In the genomic region with DNA sequence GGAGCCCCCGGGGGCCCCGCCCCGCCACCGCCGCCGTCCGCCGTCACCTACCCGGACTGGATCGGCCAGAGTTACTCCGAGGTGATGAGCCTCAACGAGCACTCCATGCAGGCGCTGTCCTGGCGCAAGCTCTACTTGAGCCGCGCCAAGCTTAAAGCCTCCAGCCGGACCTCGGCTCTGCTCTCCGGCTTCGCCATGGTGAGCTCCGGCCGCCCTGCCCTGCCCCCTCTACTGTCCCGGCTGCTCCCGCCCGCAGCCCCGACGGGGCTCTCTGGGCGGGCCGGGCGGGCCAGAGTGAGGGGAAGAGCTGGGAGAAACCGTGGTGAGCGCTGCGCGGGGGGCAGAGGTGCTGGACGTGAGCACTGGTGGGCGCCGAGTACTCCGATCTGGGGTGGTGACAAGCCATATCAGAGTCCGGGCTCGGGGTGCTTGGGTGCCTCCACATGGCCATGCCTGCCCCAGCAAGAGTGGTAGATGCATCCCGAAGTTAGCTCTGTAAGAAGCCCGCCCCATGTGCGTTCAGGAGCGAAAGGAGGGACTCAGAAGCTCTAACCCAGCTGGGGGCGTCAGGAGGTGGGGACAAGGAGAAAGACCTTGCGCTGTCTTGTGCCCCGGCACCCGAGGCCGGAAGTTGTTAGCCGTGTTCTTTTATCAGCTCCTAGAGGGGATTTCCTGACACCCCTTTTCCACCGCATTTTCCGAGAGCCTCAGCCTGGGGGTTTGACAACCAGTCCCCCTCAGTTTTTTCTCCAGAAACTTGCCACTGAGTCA, we compare ENCODE assay signal across 1 cellular context.
TF ChIP-seq lines count a peak whose summit lies in the region.

No MANE protein-coding gene starts in this region.

TF ChIP-seq in K562, 482 proteins besides CTCF, POLR2A, EP300 and RAD21 (continued from another document and continues in another):
- 0 out of 2 replicates have a peak, but pooled peaks have one; percentile 47 for TF ChIP-seq ZC3H4 (CRISPR knock-in tag; IDR thresholded peaks at IDR 0.05; ENCODE audit: borderline replicate concordance)
- TF ChIP-seq, protein P1, sequence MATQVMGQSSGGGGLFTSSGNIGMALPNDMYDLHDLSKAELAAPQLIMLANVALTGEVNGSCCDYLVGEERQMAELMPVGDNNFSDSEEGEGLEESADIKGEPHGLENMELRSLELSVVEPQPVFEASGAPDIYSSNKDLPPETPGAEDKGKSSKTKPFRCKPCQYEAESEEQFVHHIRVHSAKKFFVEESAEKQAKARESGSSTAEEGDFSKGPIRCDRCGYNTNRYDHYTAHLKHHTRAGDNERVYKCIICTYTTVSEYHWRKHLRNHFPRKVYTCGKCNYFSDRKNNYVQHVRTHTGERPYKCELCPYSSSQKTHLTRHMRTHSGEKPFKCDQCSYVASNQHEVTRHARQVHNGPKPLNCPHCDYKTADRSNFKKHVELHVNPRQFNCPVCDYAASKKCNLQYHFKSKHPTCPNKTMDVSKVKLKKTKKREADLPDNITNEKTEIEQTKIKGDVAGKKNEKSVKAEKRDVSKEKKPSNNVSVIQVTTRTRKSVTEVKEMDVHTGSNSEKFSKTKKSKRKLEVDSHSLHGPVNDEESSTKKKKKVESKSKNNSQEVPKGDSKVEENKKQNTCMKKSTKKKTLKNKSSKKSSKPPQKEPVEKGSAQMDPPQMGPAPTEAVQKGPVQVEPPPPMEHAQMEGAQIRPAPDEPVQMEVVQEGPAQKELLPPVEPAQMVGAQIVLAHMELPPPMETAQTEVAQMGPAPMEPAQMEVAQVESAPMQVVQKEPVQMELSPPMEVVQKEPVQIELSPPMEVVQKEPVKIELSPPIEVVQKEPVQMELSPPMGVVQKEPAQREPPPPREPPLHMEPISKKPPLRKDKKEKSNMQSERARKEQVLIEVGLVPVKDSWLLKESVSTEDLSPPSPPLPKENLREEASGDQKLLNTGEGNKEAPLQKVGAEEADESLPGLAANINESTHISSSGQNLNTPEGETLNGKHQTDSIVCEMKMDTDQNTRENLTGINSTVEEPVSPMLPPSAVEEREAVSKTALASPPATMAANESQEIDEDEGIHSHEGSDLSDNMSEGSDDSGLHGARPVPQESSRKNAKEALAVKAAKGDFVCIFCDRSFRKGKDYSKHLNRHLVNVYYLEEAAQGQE (CRISPR knock-in tag; IDR thresholded peaks at IDR 0.05; ENCODE audit: low read depth): no peak; the same call in 1 of the 2 replicates
- no peak for TF ChIP-seq NFXL1 (CRISPR knock-in tag; IDR thresholded peaks at IDR 0.05)
- TF ChIP-seq RBBP5 (IDR thresholded peaks at IDR 0.05; ENCODE audit: borderline replicate concordance, insufficient read depth, low read length, poor library complexity, severe bottlenecking): peak; percentile 74
- 0 out of 2 replicates have a peak, but pooled peaks have one; percentile 22 for TF ChIP-seq NFIC (IDR thresholded peaks at IDR 0.05)
- TF ChIP-seq SIX5 (IDR thresholded peaks at IDR 0.05; ENCODE audit: borderline replicate concordance in 1 of 2, insufficient read depth in 1 of 2, low read depth in 1 of 2, low read length in 2 of 2): no peak
- TF ChIP-seq RBM34 (IDR thresholded peaks at IDR 0.05; ENCODE audit: borderline replicate concordance, insufficient read depth, low read length): no peak
- peak; percentile 50 for TF ChIP-seq FIP1L1 (IDR thresholded peaks at IDR 0.05; ENCODE audit: low read depth, low read length, poor library complexity, severe bottlenecking)
- no peak for TF ChIP-seq JUNB (CRISPR knock-in tag; conservative IDR thresholded peaks at IDR 0.05)
- no peak for TF ChIP-seq KAT8 (IDR thresholded peaks at IDR 0.05; ENCODE audit: low read depth)
- TF ChIP-seq NR1H2 (CRISPR knock-in tag; IDR thresholded peaks at IDR 0.05): no peak
- no peak for TF ChIP-seq CEBPG (CRISPR knock-in tag; IDR thresholded peaks at IDR 0.05)
- no peak for TF ChIP-seq CEBPG (tag; conservative IDR thresholded peaks at IDR 0.05 in 1 of 2, IDR thresholded peaks at IDR 0.05 in 1 of 2)
- TF ChIP-seq, protein P2, sequence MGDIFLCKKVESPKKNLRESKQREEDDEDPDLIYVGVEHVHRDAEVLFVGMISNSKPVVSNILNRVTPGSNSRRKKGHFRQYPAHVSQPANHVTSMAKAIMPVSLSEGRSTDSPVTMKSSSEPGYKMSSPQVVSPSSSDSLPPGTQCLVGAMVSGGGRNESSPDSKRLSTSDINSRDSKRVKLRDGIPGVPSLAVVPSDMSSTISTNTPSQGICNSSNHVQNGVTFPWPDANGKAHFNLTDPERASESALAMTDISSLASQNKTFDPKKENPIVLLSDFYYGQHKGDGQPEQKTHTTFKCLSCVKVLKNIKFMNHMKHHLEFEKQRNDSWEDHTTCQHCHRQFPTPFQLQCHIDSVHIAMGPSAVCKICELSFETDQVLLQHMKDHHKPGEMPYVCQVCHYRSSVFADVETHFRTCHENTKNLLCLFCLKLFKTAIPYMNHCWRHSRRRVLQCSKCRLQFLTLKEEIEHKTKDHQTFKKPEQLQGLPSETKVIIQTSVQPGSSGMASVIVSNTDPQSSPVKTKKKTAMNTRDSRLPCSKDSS (IDR thresholded peaks at IDR 0.05; ENCODE audit: low read depth, partially characterized antibody): no peak
- TF ChIP-seq, protein P3, sequence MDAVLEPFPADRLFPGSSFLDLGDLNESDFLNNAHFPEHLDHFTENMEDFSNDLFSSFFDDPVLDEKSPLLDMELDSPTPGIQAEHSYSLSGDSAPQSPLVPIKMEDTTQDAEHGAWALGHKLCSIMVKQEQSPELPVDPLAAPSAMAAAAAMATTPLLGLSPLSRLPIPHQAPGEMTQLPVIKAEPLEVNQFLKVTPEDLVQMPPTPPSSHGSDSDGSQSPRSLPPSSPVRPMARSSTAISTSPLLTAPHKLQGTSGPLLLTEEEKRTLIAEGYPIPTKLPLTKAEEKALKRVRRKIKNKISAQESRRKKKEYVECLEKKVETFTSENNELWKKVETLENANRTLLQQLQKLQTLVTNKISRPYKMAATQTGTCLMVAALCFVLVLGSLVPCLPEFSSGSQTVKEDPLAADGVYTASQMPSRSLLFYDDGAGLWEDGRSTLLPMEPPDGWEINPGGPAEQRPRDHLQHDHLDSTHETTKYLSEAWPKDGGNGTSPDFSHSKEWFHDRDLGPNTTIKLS (IDR thresholded peaks at IDR 0.05; ENCODE audit: borderline replicate concordance, low read depth): 0 out of 2 replicates have a peak, but pooled peaks have one; percentile 13
- no peak for TF ChIP-seq HLTF (IDR thresholded peaks at IDR 0.05)
- TF ChIP-seq U2AF2 (optimal IDR thresholded peaks at IDR 0.05; ENCODE audit: low read depth, low read length): no peak
- TF ChIP-seq DMBX1 (CRISPR knock-in tag; IDR thresholded peaks at IDR 0.05; ENCODE audit: borderline replicate concordance): no peak
- no peak for TF ChIP-seq C11orf30 (IDR thresholded peaks at IDR 0.05; ENCODE audit: low read depth)
- 0 out of 2 replicates have a peak, but pooled peaks have one; percentile 2 for TF ChIP-seq ETV5 (CRISPR knock-in tag; IDR thresholded peaks at IDR 0.05; ENCODE audit: low read depth)
- TF ChIP-seq, protein P4, sequence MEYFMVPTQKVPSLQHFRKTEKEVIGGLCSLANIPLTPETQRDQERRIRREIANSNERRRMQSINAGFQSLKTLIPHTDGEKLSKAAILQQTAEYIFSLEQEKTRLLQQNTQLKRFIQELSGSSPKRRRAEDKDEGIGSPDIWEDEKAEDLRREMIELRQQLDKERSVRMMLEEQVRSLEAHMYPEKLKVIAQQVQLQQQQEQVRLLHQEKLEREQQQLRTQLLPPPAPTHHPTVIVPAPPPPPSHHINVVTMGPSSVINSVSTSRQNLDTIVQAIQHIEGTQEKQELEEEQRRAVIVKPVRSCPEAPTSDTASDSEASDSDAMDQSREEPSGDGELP (CRISPR knock-in tag; IDR thresholded peaks at IDR 0.05; ENCODE audit: borderline replicate concordance): peak; percentile 46; the same call in 1 of the 2 replicates
- TF ChIP-seq XRCC3 (IDR thresholded peaks at IDR 0.05): no peak
- TF ChIP-seq ZNF75A (CRISPR knock-in tag; IDR thresholded peaks at IDR 0.05): no peak
- no peak for TF ChIP-seq ZNF274 (IDR thresholded peaks at IDR 0.05; ENCODE audit: borderline replicate concordance, low read depth, low read length)
- no peak for TF ChIP-seq BHLHE40 (IDR thresholded peaks at IDR 0.05; ENCODE audit: low read length)
- no peak for TF ChIP-seq JUND (IDR thresholded peaks at IDR 0.05; ENCODE audit: borderline replicate concordance, low read depth, low read length)
- TF ChIP-seq JUND (tag; IDR thresholded peaks at IDR 0.05; ENCODE audit: borderline replicate concordance, low read depth, low read length): no peak
- no peak for TF ChIP-seq HIVEP1 (CRISPR knock-in tag; IDR thresholded peaks at IDR 0.05)
- peak; percentile 61 for TF ChIP-seq RBFOX2 (IDR thresholded peaks at IDR 0.05; ENCODE audit: low read depth, low read length)
- TF ChIP-seq, protein P5, sequence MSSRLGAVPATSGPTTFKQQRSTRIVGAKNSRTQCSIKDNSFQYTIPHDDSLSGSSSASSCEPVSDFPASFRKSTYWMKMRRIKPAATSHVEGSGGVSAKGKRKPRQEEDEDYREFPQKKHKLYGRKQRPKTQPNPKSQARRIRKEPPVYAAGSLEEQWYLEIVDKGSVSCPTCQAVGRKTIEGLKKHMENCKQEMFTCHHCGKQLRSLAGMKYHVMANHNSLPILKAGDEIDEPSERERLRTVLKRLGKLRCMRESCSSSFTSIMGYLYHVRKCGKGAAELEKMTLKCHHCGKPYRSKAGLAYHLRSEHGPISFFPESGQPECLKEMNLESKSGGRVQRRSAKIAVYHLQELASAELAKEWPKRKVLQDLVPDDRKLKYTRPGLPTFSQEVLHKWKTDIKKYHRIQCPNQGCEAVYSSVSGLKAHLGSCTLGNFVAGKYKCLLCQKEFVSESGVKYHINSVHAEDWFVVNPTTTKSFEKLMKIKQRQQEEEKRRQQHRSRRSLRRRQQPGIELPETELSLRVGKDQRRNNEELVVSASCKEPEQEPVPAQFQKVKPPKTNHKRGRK (tag; IDR thresholded peaks at IDR 0.05): no peak
- TF ChIP-seq POLR2B (IDR thresholded peaks at IDR 0.05; ENCODE audit: low read depth, partially characterized antibody): no peak
- TF ChIP-seq GTF2E2 (tag; IDR thresholded peaks at IDR 0.05): peak; percentile 53; the same call in 1 of the 2 replicates
- TF ChIP-seq, protein P6, sequence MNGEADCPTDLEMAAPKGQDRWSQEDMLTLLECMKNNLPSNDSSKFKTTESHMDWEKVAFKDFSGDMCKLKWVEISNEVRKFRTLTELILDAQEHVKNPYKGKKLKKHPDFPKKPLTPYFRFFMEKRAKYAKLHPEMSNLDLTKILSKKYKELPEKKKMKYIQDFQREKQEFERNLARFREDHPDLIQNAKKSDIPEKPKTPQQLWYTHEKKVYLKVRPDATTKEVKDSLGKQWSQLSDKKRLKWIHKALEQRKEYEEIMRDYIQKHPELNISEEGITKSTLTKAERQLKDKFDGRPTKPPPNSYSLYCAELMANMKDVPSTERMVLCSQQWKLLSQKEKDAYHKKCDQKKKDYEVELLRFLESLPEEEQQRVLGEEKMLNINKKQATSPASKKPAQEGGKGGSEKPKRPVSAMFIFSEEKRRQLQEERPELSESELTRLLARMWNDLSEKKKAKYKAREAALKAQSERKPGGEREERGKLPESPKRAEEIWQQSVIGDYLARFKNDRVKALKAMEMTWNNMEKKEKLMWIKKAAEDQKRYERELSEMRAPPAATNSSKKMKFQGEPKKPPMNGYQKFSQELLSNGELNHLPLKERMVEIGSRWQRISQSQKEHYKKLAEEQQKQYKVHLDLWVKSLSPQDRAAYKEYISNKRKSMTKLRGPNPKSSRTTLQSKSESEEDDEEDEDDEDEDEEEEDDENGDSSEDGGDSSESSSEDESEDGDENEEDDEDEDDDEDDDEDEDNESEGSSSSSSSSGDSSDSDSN (IDR thresholded peaks at IDR 0.05; ENCODE audit: borderline replicate concordance in 1 of 2, low read depth in 2 of 2, low read length in 2 of 2): peak; percentile 7 to 53; a peak in 2 of 4 replicates
- TF ChIP-seq, protein P7, sequence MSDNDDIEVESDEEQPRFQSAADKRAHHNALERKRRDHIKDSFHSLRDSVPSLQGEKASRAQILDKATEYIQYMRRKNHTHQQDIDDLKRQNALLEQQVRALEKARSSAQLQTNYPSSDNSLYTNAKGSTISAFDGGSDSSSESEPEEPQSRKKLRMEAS (CRISPR knock-in tag; IDR thresholded peaks at IDR 0.05): peak; percentile 49
- no peak for TF ChIP-seq FOS (IDR thresholded peaks at IDR 0.05; ENCODE audit: extremely low read depth, insufficient read length)
- TF ChIP-seq RBM22 (IDR thresholded peaks at IDR 0.05; ENCODE audit: low read depth, low read length, poor library complexity, severe bottlenecking): peak; percentile 34
- TF ChIP-seq, protein P8, sequence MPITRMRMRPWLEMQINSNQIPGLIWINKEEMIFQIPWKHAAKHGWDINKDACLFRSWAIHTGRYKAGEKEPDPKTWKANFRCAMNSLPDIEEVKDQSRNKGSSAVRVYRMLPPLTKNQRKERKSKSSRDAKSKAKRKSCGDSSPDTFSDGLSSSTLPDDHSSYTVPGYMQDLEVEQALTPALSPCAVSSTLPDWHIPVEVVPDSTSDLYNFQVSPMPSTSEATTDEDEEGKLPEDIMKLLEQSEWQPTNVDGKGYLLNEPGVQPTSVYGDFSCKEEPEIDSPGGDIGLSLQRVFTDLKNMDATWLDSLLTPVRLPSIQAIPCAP (CRISPR knock-in tag; IDR thresholded peaks at IDR 0.05; ENCODE audit: borderline replicate concordance): no peak
- TF ChIP-seq, protein P9, sequence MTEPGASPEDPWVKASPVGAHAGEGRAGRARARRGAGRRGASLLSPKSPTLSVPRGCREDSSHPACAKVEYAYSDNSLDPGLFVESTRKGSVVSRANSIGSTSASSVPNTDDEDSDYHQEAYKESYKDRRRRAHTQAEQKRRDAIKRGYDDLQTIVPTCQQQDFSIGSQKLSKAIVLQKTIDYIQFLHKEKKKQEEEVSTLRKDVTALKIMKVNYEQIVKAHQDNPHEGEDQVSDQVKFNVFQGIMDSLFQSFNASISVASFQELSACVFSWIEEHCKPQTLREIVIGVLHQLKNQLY (CRISPR knock-in tag; conservative IDR thresholded peaks at IDR 0.05): no peak
- TF ChIP-seq SUPT5H (IDR thresholded peaks at IDR 0.05): no peak
- TF ChIP-seq, protein P10, sequence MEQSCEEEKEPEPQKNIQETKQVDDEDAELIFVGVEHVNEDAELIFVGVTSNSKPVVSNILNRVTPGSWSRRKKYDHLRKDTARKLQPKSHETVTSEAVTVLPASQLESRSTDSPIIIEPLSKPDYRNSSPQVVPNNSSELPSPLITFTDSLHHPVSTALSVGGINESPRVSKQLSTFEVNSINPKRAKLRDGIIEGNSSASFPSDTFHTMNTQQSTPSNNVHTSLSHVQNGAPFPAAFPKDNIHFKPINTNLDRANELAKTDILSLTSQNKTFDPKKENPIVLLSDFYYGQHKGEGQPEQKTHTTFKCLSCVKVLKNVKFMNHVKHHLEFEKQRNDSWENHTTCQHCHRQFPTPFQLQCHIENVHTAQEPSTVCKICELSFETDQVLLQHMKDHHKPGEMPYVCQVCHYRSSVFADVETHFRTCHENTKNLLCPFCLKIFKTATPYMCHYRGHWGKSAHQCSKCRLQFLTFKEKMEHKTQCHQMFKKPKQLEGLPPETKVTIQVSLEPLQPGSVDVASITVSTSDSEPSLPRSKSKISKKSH (CRISPR knock-in tag; IDR thresholded peaks at IDR 0.05): no peak
- no peak for TF ChIP-seq CBFB (CRISPR knock-in tag; IDR thresholded peaks at IDR 0.05)
- no peak for TF ChIP-seq FOXK1 (CRISPR knock-in tag; IDR thresholded peaks at IDR 0.05; ENCODE audit: borderline replicate concordance)
